ENCODE assay signal across 13 cellular contexts in genomic region chr1:56515898-56516538, GRCh38.
DNase-seq lines count a peak whose midpoint lies in the region; ATAC-seq, FAIRE-seq and TF ChIP-seq lines count a peak whose summit lies in the region.
"Had no signal": no experiment of that assay in that cellular context is flagged by ENCODE, and none has a peak within 500 bp of the region (broad histone marks: within the 10 kb centered on the region; RNA-seq: fewer than 3 reads in every experiment).

No MANE protein-coding gene starts in this region.

- no peak for FAIRE-seq in small intestine (lab: Jason Lieb, UNC)

- no peak overlapping the region for H3K27ac Mint-ChIP-seq in activated T-cell treated with anti-CD3 and anti-CD28 coated beads, Interleukin-2, amount 50 U/mL, for 24 hours
- H3K27ac Mint-ChIP-seq: activated naive CD4-positive, alpha-beta T cell treated with anti-CD3 and anti-CD28 coated beads, Interleukin-2, amount 50 U/mL, for 24 hours had no signal

- H3K36me3 ChIP-seq in DOHH2 (ENCODE audit: control insufficient read depth, low read length) (no peaks in the 10 kb centered on the region), OCI-LY7 (ENCODE audit: insufficient read depth, low read length) (no peaks in the 10 kb centered on the region), iPS-20b (ENCODE audit: insufficient read depth, low read depth, low read length) (peaks cover 89% of the 10 kb centered on the region), small intestine (ENCODE audit: control insufficient read depth in 2 of 2, insufficient read depth in 2 of 2, low read length in 2 of 2) (peaks cover 0 to 2% of the 10 kb centered on the region in 2 donors)

- POLR2A ChIA-PET in OCI-LY7 (lab: Charles Lee) = interaction anchor here (0.7 kb wide), 1 partner anchor 14 kb away, joined by 4 read pairs; no protein-coding TSS in a partner anchor

- no peak for ATAC-seq in HG03442 (IDR thresholded peaks at IDR 0.05; ENCODE audit: unreplicated experiment)

- intact Hi-C loops in OCI-LY7 (cut with micrococcal nuclease; ENCODE audit: unreplicated experiment) = loop anchor here (5.0 kb wide), 1 partner anchor 39 kb away; no protein-coding TSS in a partner anchor

- no peaks in the 10 kb centered on the region for H3K27me3 ChIP-seq in DOHH2 (ENCODE audit: control insufficient read depth, low read length)
- no peaks in the 10 kb centered on the region for H3K27me3 ChIP-seq in iPS-20b (ENCODE audit: insufficient read depth, low read length)
- no peaks in the 10 kb centered on the region for H3K27me3 ChIP-seq in small intestine (ENCODE audit: control insufficient read depth in 2 of 2, insufficient read depth in 2 of 2, low read length in 2 of 2)
- H3K27me3 ChIP-seq: BLaER1 had no signal

- H3K9me2 ChIP-seq in DOHH2 (replicated peaks; ENCODE audit: control insufficient read depth, low read length) (no peaks in the 10 kb centered on the region), OCI-LY7 (ENCODE audit: insufficient read depth, low read length) (no peaks in the 10 kb centered on the region)

- H3K4me1 Mint-ChIP-seq in activated T-cell treated with anti-CD3 and anti-CD28 coated beads, Interleukin-2, amount 50 U/mL, for 24 hours (ENCODE audit: low read depth) = no peaks in the 10 kb centered on the region
- H3K4me1 Mint-ChIP-seq: activated naive CD4-positive, alpha-beta T cell treated with anti-CD3 and anti-CD28 coated beads, Interleukin-2, amount 50 U/mL, for 24 hours had no signal

- H3K27me3 Mint-ChIP-seq in activated T-cell treated with anti-CD3 and anti-CD28 coated beads, Interleukin-2, amount 50 U/mL, for 24 hours = no peaks in the 10 kb centered on the region

- BruUV-seq in OCI-LY7 (replicated peaks; lab: Mats Ljungman, UMichigan) = no TSS peak

- 89 to 93% (median 91%) methylated on average over 4 of the region's 4 CpGs for WGBS in small intestine, 3 donors

- no peaks in the 10 kb centered on the region for H3K36me3 Mint-ChIP-seq in activated T-cell treated with anti-CD3 and anti-CD28 coated beads, Interleukin-2, amount 50 U/mL, for 24 hours (ENCODE audit: low read depth)
- H3K36me3 Mint-ChIP-seq: activated naive CD4-positive, alpha-beta T cell treated with anti-CD3 and anti-CD28 coated beads, Interleukin-2, amount 50 U/mL, for 24 hours had no signal

- CTCF ChIA-PET in OCI-LY7 (lab: Charles Lee; ENCODE audit: unreplicated experiment) = no interaction called here

- H3K9me3 Mint-ChIP-seq in activated T-cell treated with anti-CD3 and anti-CD28 coated beads, Interleukin-2, amount 50 U/mL, for 24 hours = no peaks in the 10 kb centered on the region
- H3K9me3 Mint-ChIP-seq: activated naive CD4-positive, alpha-beta T cell treated with anti-CD3 and anti-CD28 coated beads, Interleukin-2, amount 50 U/mL, for 24 hours had no signal

- peak overlapping the region; percentile 59; the same call in 1 of the 2 replicates for H3K9ac ChIP-seq in iPS-20b (ENCODE audit: low read depth, low read length)
- H3K9ac ChIP-seq: BLaER1 had no signal

- TF ChIP-seq CTCF in DOHH2 (IDR thresholded peaks at IDR 0.05; ENCODE audit: low read depth, low read length, poor library complexity, severe bottlenecking) = no peak
- no peak for TF ChIP-seq CTCF in OCI-LY7 (conservative IDR thresholded peaks at IDR 0.05; ENCODE audit: low read length)

- H3K79me2 ChIP-seq in DOHH2 (ENCODE audit: control insufficient read depth, low read length) (no peaks in the 10 kb centered on the region), OCI-LY7 (ENCODE audit: insufficient read depth, low read depth, low read length) (no peaks in the 10 kb centered on the region)

- H3K27ac ChIP-seq in DOHH2 (ENCODE audit: low read depth, low read length) = peak overlapping the region; percentile 42
- H3K27ac ChIP-seq in OCI-LY7 (ENCODE audit: low read depth, low read length, poor library complexity, severe bottlenecking) = no peak overlapping the region
- H3K27ac ChIP-seq in iPS-20b (ENCODE audit: low read length) = peak overlapping the region; percentile 60
- H3K27ac ChIP-seq in small intestine (ENCODE audit: low read depth in 1 of 2, low read length in 1 of 2) = peak overlapping the region; percentile 69 to 80
- H3K27ac ChIP-seq: BLaER1 had no signal

- H3K9me3 ChIP-seq in DOHH2 (ENCODE audit: control insufficient read depth, insufficient read depth, low read length) (no peaks in the 10 kb centered on the region), OCI-LY7 (ENCODE audit: low read length) (no peaks in the 10 kb centered on the region), iPS-20b (ENCODE audit: insufficient read depth, low read depth, low read length) (no peaks in the 10 kb centered on the region), small intestine (ENCODE audit: control insufficient read depth, low read depth) (no peaks in the 10 kb centered on the region)
- H3K9me3 ChIP-seq: BLaER1 had no signal

- H3K4me3 Mint-ChIP-seq in activated T-cell treated with anti-CD3 and anti-CD28 coated beads, Interleukin-2, amount 50 U/mL, for 24 hours = no peak overlapping the region
- H3K4me3 Mint-ChIP-seq: activated naive CD4-positive, alpha-beta T cell treated with anti-CD3 and anti-CD28 coated beads, Interleukin-2, amount 50 U/mL, for 24 hours had no signal

- no peaks in the 10 kb centered on the region for H4K20me1 ChIP-seq in DOHH2 (ENCODE audit: control insufficient read depth, insufficient read depth, low read depth, low read length)
- H4K20me1 ChIP-seq in OCI-LY7 (ENCODE audit: insufficient read depth, low read length) = no peaks in the 10 kb centered on the region
- H4K20me1 ChIP-seq: BLaER1 had no signal

- H3K4me3 ChIP-seq in DOHH2 (ENCODE audit: low read length) = peak overlapping the region; percentile 46
- H3K4me3 ChIP-seq in OCI-LY7 (ENCODE audit: low read depth, low read length, poor library complexity, severe bottlenecking) = no peak overlapping the region
- H3K4me3 ChIP-seq in iPS-20b (ENCODE audit: low read length) = no peak overlapping the region
- H3K4me3 ChIP-seq in small intestine (ENCODE audit: low read depth in 1 of 2, low read length in 2 of 2) = no peak overlapping the region
- H3K4me3 ChIP-seq: BLaER1 had no signal

- DNase-seq in OCI-LY7 (ENCODE audit: low spot score) = no peak
- no peak for DNase-seq in small intestine
- no peak for DNase-seq in mesenteric fat pad (ENCODE audit: low spot score)
- no peak for DNase-seq in cortex of kidney (lab: John Stamatoyannopoulos, UW)
- DNase-seq in activated T-cell treated with anti-CD3 and anti-CD28 coated beads, Interleukin-2, amount 50 U/mL, for 24 hours = no peak
- DNase-seq: central memory CD4-positive, alpha-beta T cell; hippocampal formation; NCI-H1694 treated with DMSO at 0.1 percent for 48 hours had no signal

- peak overlapping the region; percentile 57; the same call in 1 of the 2 replicates for H2AFZ ChIP-seq in OCI-LY7 (ENCODE audit: low read length)

- H3K4me1 ChIP-seq in DOHH2 (ENCODE audit: control insufficient read depth, low read length) (peaks cover 34% of the 10 kb centered on the region), OCI-LY7 (ENCODE audit: insufficient read depth, low read length, poor library complexity, severe bottlenecking) (peaks cover 19% of the 10 kb centered on the region), iPS-20b (ENCODE audit: insufficient read depth, low read length) (peaks cover 33% of the 10 kb centered on the region), small intestine (ENCODE audit: control insufficient read depth in 2 of 2, insufficient read depth in 1 of 2, low read depth in 1 of 2, low read length in 1 of 2) (peaks cover 6 to 10% of the 10 kb centered on the region in 2 donors)
- H3K4me1 ChIP-seq: BLaER1 had no signal

- H3K4me2 ChIP-seq in DOHH2 (ENCODE audit: low read length) = peak overlapping the region; percentile 65
- H3K4me2 ChIP-seq in OCI-LY7 (ENCODE audit: low read length) = 0 out of 2 replicates have a peak overlapping the region, but pooled peaks have one; percentile 4
- H3K4me2 ChIP-seq: BLaER1 had no signal

- H3F3A ChIP-seq in DOHH2 (ENCODE audit: control insufficient read depth, insufficient read depth) = no peaks in the 10 kb centered on the region; the same call in 1 of the 2 replicates
